1 cellular context compared by ENCODE assay signal in the genomic region with DNA sequence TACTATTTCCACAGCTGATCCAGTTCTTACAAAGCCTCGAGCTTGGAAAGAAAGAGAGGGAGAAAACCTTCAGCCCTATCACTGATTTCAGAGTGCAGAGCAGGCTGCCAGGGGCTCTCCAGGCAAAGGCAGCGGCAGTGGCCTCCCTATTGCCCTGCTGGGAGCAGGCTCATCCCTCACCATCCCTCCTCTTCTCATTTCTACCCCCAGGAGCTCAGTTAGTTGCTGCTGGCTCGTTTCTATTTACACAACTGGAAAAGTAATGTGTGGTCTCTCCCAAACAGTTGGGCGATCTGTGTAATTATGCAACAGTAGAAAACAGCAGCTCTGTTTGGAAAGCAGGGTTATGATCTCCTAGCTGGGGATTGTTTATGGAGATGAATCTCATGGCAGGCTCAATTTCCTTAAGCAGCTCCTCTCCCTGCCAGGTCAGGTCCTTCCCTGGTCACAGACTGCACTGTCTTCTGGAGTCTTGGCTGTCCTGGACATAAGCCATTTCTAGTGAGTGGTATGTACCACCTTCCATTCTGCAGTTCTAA.
TF ChIP-seq lines count a peak whose summit lies in the region.

No MANE protein-coding gene starts in this region.

TF ChIP-seq in HepG2, 621 proteins besides CTCF, POLR2A, EP300 and RAD21 (continued from another document):
- TF ChIP-seq, protein P1, sequence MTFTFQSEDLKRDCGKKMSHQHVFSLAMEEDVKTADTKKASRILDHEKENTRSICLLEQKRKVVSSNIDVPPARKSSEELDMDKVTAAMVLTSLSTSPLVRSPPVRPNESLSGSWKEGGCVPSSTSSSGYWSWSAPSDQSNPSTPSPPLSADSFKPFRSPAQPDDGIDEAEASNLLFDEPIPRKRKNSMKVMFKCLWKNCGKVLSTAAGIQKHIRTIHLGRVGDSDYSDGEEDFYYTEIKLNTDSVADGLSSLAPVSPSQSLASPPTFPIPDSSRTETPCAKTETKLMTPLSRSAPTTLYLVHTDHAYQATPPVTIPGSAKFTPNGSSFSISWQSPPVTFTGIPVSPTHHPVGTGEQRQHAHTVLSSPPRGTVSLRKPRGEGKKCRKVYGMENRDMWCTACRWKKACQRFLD (CRISPR knock-in tag; IDR thresholded peaks at IDR 0.05; ENCODE audit: borderline replicate concordance), result no peak
- TF ChIP-seq PRPF4 (IDR thresholded peaks at IDR 0.05; ENCODE audit: low read depth, low read length, poor library complexity, severe bottlenecking) (no peak), ZNF772 (CRISPR knock-in tag; IDR thresholded peaks at IDR 0.05) (peak; percentile 59; the same call in 1 of the 2 replicates)
- TF ChIP-seq, protein P2, sequence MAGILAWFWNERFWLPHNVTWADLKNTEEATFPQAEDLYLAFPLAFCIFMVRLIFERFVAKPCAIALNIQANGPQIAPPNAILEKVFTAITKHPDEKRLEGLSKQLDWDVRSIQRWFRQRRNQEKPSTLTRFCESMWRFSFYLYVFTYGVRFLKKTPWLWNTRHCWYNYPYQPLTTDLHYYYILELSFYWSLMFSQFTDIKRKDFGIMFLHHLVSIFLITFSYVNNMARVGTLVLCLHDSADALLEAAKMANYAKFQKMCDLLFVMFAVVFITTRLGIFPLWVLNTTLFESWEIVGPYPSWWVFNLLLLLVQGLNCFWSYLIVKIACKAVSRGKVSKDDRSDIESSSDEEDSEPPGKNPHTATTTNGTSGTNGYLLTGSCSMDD (CRISPR knock-in tag; IDR thresholded peaks at IDR 0.05), result no peak
TF ChIP-seq in HepG2: peak in this region for 84.
